ENCODE assay signal across 9 cellular contexts in genomic region chr12:55188573-55188972, GRCh38. TPM values are rescaled to one million over a fixed set of nuclear protein-coding genes. Genes with fewer than 3 reads are reported as not detected.
"Had no signal": no experiment of that assay in that cellular context is flagged by ENCODE, and none has a peak within 500 bp of the region (broad histone marks: within the 10 kb centered on the region; RNA-seq: fewer than 3 reads in every experiment).

No MANE protein-coding gene starts in this region.

- H3K27me3 ChIP-seq: MG63, Peyer's patch, SJSA1 had no signal

- DNase-seq: MG63, Right ventricle myocardium superior had no signal

- H3K4me1 ChIP-seq: Peyer's patch, SJSA1 had no signal

- H3K36me3 ChIP-seq: MG63, Peyer's patch, SJSA1 had no signal

- H3K4me3 ChIP-seq: K562, MG63, Peyer's patch, SJSA1 had no signal

- H3K9me3 ChIP-seq: MG63, Peyer's patch, SJSA1, SK-N-SH had no signal

- H3K27ac ChIP-seq: Peyer's patch, SJSA1 had no signal

RNA-seq across cellular contexts. Expression of gene OR10A7, which starts 32.3 kb away (rescaled TPM):
- total RNA-seq: K562, M059J, NCI-H460, PC-3, Peyer's patch, Right ventricle myocardium superior, SJSA1 had no signal
- polyA plus RNA-seq: K562, SK-N-SH had no signal

RNA-seq across cellular contexts. Expression of gene OR6C74, which starts 55.8 kb away (rescaled TPM):
- total RNA-seq: K562, M059J, NCI-H460, PC-3, Peyer's patch, Right ventricle myocardium superior, SJSA1 had no signal
- polyA plus RNA-seq: K562, SK-N-SH had no signal
